Comparison of ENCODE assay signal across 1 cellular context in the genomic region with DNA sequence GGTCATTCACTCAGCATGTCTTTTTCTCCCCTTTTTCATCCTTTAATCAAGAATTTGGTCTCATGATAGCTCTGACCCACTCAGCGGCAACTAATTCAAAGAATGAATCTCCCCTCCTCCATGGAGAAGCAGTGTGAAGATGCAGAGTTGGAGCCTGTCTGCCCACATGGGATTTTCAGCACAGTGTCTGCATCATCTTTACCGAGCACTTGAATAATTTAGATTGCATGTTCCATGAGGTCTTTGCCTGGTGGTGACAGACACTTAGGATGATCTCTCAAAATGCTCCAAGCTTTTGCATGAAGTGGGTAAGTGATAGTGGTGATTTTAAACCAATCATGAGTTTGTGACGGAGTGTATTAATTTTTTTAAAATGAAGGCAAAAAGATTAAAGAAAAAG.
TF ChIP-seq lines count a peak whose summit lies in the region.

No MANE protein-coding gene starts in this region.

TF ChIP-seq in SK-N-SH, 30 proteins besides CTCF, POLR2A, EP300 and RAD21 (continued from another document):
- TF ChIP-seq, protein P1, sequence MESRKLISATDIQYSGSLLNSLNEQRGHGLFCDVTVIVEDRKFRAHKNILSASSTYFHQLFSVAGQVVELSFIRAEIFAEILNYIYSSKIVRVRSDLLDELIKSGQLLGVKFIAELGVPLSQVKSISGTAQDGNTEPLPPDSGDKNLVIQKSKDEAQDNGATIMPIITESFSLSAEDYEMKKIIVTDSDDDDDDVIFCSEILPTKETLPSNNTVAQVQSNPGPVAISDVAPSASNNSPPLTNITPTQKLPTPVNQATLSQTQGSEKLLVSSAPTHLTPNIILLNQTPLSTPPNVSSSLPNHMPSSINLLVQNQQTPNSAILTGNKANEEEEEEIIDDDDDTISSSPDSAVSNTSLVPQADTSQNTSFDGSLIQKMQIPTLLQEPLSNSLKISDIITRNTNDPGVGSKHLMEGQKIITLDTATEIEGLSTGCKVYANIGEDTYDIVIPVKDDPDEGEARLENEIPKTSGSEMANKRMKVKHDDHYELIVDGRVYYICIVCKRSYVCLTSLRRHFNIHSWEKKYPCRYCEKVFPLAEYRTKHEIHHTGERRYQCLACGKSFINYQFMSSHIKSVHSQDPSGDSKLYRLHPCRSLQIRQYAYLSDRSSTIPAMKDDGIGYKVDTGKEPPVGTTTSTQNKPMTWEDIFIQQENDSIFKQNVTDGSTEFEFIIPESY (IDR thresholded peaks at IDR 0.05; ENCODE audit: borderline replicate concordance, low read depth) = no peak
- TF ChIP-seq JUND (IDR thresholded peaks at IDR 0.05) (no peak), NRF1 (IDR thresholded peaks at IDR 0.05; ENCODE audit: low read depth, low read length) (no peak), RFX5 (IDR thresholded peaks at IDR 0.05; ENCODE audit: low read length) (no peak), GATA2 (CRISPR knock-in tag; IDR thresholded peaks at IDR 0.05) (no peak), MEF2A (IDR thresholded peaks at IDR 0.05; ENCODE audit: borderline replicate concordance, low read depth) (no peak)
- TF ChIP-seq, protein P2, sequence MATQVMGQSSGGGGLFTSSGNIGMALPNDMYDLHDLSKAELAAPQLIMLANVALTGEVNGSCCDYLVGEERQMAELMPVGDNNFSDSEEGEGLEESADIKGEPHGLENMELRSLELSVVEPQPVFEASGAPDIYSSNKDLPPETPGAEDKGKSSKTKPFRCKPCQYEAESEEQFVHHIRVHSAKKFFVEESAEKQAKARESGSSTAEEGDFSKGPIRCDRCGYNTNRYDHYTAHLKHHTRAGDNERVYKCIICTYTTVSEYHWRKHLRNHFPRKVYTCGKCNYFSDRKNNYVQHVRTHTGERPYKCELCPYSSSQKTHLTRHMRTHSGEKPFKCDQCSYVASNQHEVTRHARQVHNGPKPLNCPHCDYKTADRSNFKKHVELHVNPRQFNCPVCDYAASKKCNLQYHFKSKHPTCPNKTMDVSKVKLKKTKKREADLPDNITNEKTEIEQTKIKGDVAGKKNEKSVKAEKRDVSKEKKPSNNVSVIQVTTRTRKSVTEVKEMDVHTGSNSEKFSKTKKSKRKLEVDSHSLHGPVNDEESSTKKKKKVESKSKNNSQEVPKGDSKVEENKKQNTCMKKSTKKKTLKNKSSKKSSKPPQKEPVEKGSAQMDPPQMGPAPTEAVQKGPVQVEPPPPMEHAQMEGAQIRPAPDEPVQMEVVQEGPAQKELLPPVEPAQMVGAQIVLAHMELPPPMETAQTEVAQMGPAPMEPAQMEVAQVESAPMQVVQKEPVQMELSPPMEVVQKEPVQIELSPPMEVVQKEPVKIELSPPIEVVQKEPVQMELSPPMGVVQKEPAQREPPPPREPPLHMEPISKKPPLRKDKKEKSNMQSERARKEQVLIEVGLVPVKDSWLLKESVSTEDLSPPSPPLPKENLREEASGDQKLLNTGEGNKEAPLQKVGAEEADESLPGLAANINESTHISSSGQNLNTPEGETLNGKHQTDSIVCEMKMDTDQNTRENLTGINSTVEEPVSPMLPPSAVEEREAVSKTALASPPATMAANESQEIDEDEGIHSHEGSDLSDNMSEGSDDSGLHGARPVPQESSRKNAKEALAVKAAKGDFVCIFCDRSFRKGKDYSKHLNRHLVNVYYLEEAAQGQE (IDR thresholded peaks at IDR 0.05; ENCODE audit: low read depth, low read length) = no peak
